8 cellular contexts compared by ENCODE assay signal in genomic region chr1:150150511-150151021, GRCh38. TPM values are rescaled to one million over a fixed set of nuclear protein-coding genes. Genes with fewer than 3 reads are reported as not detected.
DNase-seq lines count a peak whose midpoint lies in the region; ATAC-seq and TF ChIP-seq lines count a peak whose summit lies in the region.

No MANE protein-coding gene starts in this region.

- no peak overlapping the region for H2AFZ ChIP-seq in H9 (ENCODE audit: low read length)

- TF ChIP-seq CTCF in A673 (conservative IDR thresholded peaks at IDR 0.05; ENCODE audit: low read depth, low read length): no peak
- TF ChIP-seq CTCF in H9 (conservative IDR thresholded peaks at IDR 0.05): no peak
- no peak for TF ChIP-seq CTCF in activated B cell treated with CpG ODN at 0.5 μM for 24 hours (IDR thresholded peaks at IDR 0.05)
- no peak for TF ChIP-seq CTCF in nephron (IDR thresholded peaks at IDR 0.05; ENCODE audit: unreplicated experiment in 3 of 3)

- no peak overlapping the region for H3T11ph ChIP-seq in H9 (ENCODE audit: low read length)

- H3K4ac ChIP-seq in H9 (ENCODE audit: low read depth, low read length): no peak overlapping the region; the same call in 1 of the 2 replicates

- H3K9me3 ChIP-seq in A673 (ENCODE audit: low read depth, low read length, poor library complexity, severe bottlenecking): no peaks in the 10 kb centered on the region
- H3K9me3 ChIP-seq in H9 (ENCODE audit: control insufficient read depth, low read depth, low read length): no peaks in the 10 kb centered on the region
- no peaks in the 10 kb centered on the region for H3K9me3 ChIP-seq in endocrine pancreas (ENCODE audit: control insufficient read depth, low read length)

- H3K14ac ChIP-seq in H9 (ENCODE audit: insufficient read depth, low read length): peak overlapping the region; percentile 89; the same call in 1 of the 2 replicates

- H3K27me3 ChIP-seq in A673 (replicated peaks; ENCODE audit: insufficient read depth, low read depth, low read length, poor library complexity) (no peaks in the 10 kb centered on the region), H9 (ENCODE audit: insufficient read depth, low read length) (no peaks in the 10 kb centered on the region; the same call in 1 of the 2 replicates), endocrine pancreas (ENCODE audit: control insufficient read depth, insufficient read depth, low read length) (no peaks in the 10 kb centered on the region)

- no peak overlapping the region for H3K56ac ChIP-seq in H9 (ENCODE audit: insufficient read length, low read depth, low read length)

- H3K36me3 ChIP-seq in A673 (ENCODE audit: insufficient read depth, low read length, poor library complexity, severe bottlenecking) (peaks cover 37% of the 10 kb centered on the region), endocrine pancreas (ENCODE audit: control insufficient read depth, insufficient read depth, low read length) (no peaks in the 10 kb centered on the region)

- H3K23ac ChIP-seq in H9 (ENCODE audit: insufficient read length, low read depth, low read length): no peak overlapping the region

- peaks cover 23% of the 10 kb centered on the region for H3K4me1 ChIP-seq in A673 (ENCODE audit: insufficient read depth, low read length, poor library complexity, severe bottlenecking)
- H3K4me1 ChIP-seq in H9 (ENCODE audit: insufficient read depth, low read length): peaks cover 4% of the 10 kb centered on the region; the same call in 1 of the 2 replicates
- no peaks in the 10 kb centered on the region for H3K4me1 ChIP-seq in endocrine pancreas (ENCODE audit: control insufficient read depth, insufficient read depth, low read length)

- H3K4me3 Mint-ChIP-seq in H9 (peak overlapping the region; percentile 86 to 96), activated B cell treated with CpG ODN at 0.5 μM for 24 hours (peak overlapping the region; percentile 97), nephron (peak overlapping the region; percentile 96 to 99 (median 98))

- BruUV-seq in A673 (replicated peaks; lab: Mats Ljungman, UMichigan): no TSS peak

- H4K5ac ChIP-seq in H9 (ENCODE audit: insufficient read length, low read depth, low read length): no peak overlapping the region

- H3K4me2 ChIP-seq in H9 (ENCODE audit: insufficient read depth, insufficient read length, low read length): peak overlapping the region; percentile 74

- POLR2A ChIA-PET in A673 (lab: Charles Lee; ENCODE audit: low non-redundant PET): interaction anchor here (0.9 kb wide), 1 partner anchor 83 kb away, joined by 4 read pairs; the partner anchor contains the start of gene VPS45
- POLR2A ChIA-PET in activated B cell treated with CpG ODN at 0.5 μM for 24 hours (lab: Charles Lee): interaction anchor here (0.6 to 6.3 kb wide), 17 partner anchors 11 to 263 kb away, joined by 3 to 388 read pairs (median 5); partner anchors contain the start of genes APH1A, SF3B4 and VPS45

- DNase-seq in A673 (ENCODE audit: low spot score) (peak; percentile 33), H9 (no peak), activated B cell treated with CpG ODN at 0.5 μM for 24 hours (peak; percentile 42), SKM-1 (lab: John Stamatoyannopoulos, UW; ENCODE audit: unreplicated experiment) (no peak)

- H4K20me1 ChIP-seq in H9 (ENCODE audit: control insufficient read depth, insufficient read depth, insufficient read length): no peaks in the 10 kb centered on the region

- peak overlapping the region; percentile 41 for H3K18ac ChIP-seq in H9 (ENCODE audit: insufficient read length, low read depth, low read length)

- no peak for ATAC-seq in activated B cell treated with CpG ODN at 0.5 μM for 24 hours (ENCODE audit: low read depth)
- no peak for ATAC-seq in HG02642 (IDR thresholded peaks at IDR 0.05; ENCODE audit: poor library complexity, unreplicated experiment)
- no peak for ATAC-seq in GM18861 (IDR thresholded peaks at IDR 0.05; ENCODE audit: unreplicated experiment)

- H2BK12ac ChIP-seq in H9 (ENCODE audit: insufficient read length, low read depth, low read length): no peak overlapping the region

- no peak overlapping the region for H2BK15ac ChIP-seq in H9 (ENCODE audit: low read depth, low read length)

- peaks cover 26 to 35% (median 31%) of the 10 kb centered on the region in 3 experiments for H3K36me3 Mint-ChIP-seq in H9 (ENCODE audit: insufficient read depth in 1 of 3, low read depth in 3 of 3)
- peaks cover 51% of the 10 kb centered on the region for H3K36me3 Mint-ChIP-seq in activated B cell treated with CpG ODN at 0.5 μM for 24 hours (ENCODE audit: low read depth)
- peaks cover 37% of the 10 kb centered on the region for H3K36me3 Mint-ChIP-seq in nephron (ENCODE audit: low read depth)

- H2AK5ac ChIP-seq in H9 (ENCODE audit: insufficient read length, low read length): no peak overlapping the region

- intact Hi-C loops in A673 (cut with micrococcal nuclease; ENCODE audit: unreplicated experiment): no loop called here
- intact Hi-C loops in activated B cell treated with CpG ODN at 0.5 μM for 24 hours (cut with micrococcal nuclease): loop anchor here (1.0 kb wide), 1 partner anchor 10 kb away; no protein-coding TSS in a partner anchor

- peaks cover 17% of the 10 kb centered on the region for H3K23me2 ChIP-seq in H9 (ENCODE audit: insufficient read length, low read depth, low read length, poor library complexity, severe bottlenecking)

- no CpG with 5 or more reads among the region's 54 CpGs for WGBS in H9 (ENCODE audit: extremely low coverage, insufficient read length, low lambda C conversion rate)

- H3K4me3 ChIP-seq in A673 (ENCODE audit: low read depth, low read length, poor library complexity, severe bottlenecking): peak overlapping the region; percentile 96
- H3K4me3 ChIP-seq in endocrine pancreas (ENCODE audit: control insufficient read depth, insufficient read depth, low read length): peak overlapping the region; percentile 58

- H3K27ac ChIP-seq in A673 (ENCODE audit: low read depth, low read length, poor library complexity, severe bottlenecking) (peak overlapping the region; percentile 96), H9 (ENCODE audit: insufficient read length, low read depth, low read length) (no peak overlapping the region)

- H3K79me1 ChIP-seq in H9 (ENCODE audit: insufficient read depth, low read depth, low read length, poor library complexity, severe bottlenecking): no peaks in the 10 kb centered on the region

- H2BK5ac ChIP-seq in H9 (ENCODE audit: insufficient read length, low read length): no peak overlapping the region

- H3K9ac ChIP-seq in H9 (ENCODE audit: extremely low read depth, insufficient read length, low read length): peak overlapping the region; percentile 74
- peak overlapping the region; percentile 77 for H3K9ac ChIP-seq in endocrine pancreas (ENCODE audit: control insufficient read depth, insufficient read depth, low read length)

- H3K9me3 Mint-ChIP-seq in H9: peaks cover 0 to 2% of the 10 kb centered on the region in 2 experiments; a peak in 1 of 5 replicates
- no peaks in the 10 kb centered on the region for H3K9me3 Mint-ChIP-seq in activated B cell treated with CpG ODN at 0.5 μM for 24 hours
- no peaks in the 10 kb centered on the region for H3K9me3 Mint-ChIP-seq in nephron

- no peak overlapping the region for H2BK20ac ChIP-seq in H9 (ENCODE audit: low read depth, low read length, poor library complexity, severe bottlenecking)

- H3K27me3 Mint-ChIP-seq in H9 (ENCODE audit: low read depth) (peaks cover 10% of the 10 kb centered on the region), activated B cell treated with CpG ODN at 0.5 μM for 24 hours (no peaks in the 10 kb centered on the region), nephron (ENCODE audit: low read depth) (no peaks in the 10 kb centered on the region)

- H3K79me2 ChIP-seq in H9 (ENCODE audit: insufficient read depth, low read length): 0 out of 2 replicates have a peak, but pooled peaks cover 4% of the 10 kb centered on the region

- H2BK120ac ChIP-seq in H9 (ENCODE audit: low read depth, low read length, poor library complexity, severe bottlenecking): no peak overlapping the region

- H3K4me1 Mint-ChIP-seq in H9 (peaks cover 23 to 27% of the 10 kb centered on the region in 2 experiments), activated B cell treated with CpG ODN at 0.5 μM for 24 hours (peaks cover 73% of the 10 kb centered on the region), nephron (peaks cover 73% of the 10 kb centered on the region)

- no peak overlapping the region for H3K27ac Mint-ChIP-seq in H9
- peak overlapping the region; percentile 96 for H3K27ac Mint-ChIP-seq in activated B cell treated with CpG ODN at 0.5 μM for 24 hours
- peak overlapping the region; percentile 88 to 97 (median 89) for H3K27ac Mint-ChIP-seq in nephron

- H4K91ac ChIP-seq in H9 (ENCODE audit: insufficient read length, low read depth, low read length): no peak overlapping the region

- H4K8ac ChIP-seq in H9 (replicated peaks; ENCODE audit: insufficient read length, low read depth, low read length): no peak overlapping the region

- CTCF ChIA-PET in A673 (lab: Charles Lee) (interaction anchor here (1.5 kb wide), 1 partner anchor 77 kb away, joined by 4 read pairs; no protein-coding TSS in a partner anchor), activated B cell treated with CpG ODN at 0.5 μM for 24 hours (lab: Charles Lee) (interaction anchor here (1.4 to 3.0 kb wide), 4 partner anchors 10 to 77 kb away, joined by 4 to 21 read pairs (median 8); no protein-coding TSS in a partner anchor)

RNA-seq across cellular contexts. Expression of gene PLEKHO1, which starts 0.8 kb away (rescaled TPM):
- total RNA-seq in A673 (2021) (67.2 and 73.1 TPM in 2 replicates), H9 (2021) (47.6 and 48.1 TPM in 2 replicates), activated B cell treated with CpG ODN at 0.5 μM for 24 hours (195 and 208 TPM in 2 replicates)

Comparison
In these comparisons a context has a peak if more than half of its experiments do, and no peak if none do; other contexts are left out.
1. DNase-seq: peak in A673 (single experiment) and activated B cell treated with CpG ODN at 0.5 μM for 24 hours (single experiment); none in H9 (single experiment) and SKM-1 (single experiment).
2. H3K27ac Mint-ChIP-seq: peak in activated B cell treated with CpG ODN at 0.5 μM for 24 hours (single experiment) and nephron (3 of 3); none in H9 (0 of 3).
3. Peak in every context shown above with its lines, with median percentiles within 50 percentile points of each other: H3K4me3 Mint-ChIP-seq.